In the genomic region with DNA sequence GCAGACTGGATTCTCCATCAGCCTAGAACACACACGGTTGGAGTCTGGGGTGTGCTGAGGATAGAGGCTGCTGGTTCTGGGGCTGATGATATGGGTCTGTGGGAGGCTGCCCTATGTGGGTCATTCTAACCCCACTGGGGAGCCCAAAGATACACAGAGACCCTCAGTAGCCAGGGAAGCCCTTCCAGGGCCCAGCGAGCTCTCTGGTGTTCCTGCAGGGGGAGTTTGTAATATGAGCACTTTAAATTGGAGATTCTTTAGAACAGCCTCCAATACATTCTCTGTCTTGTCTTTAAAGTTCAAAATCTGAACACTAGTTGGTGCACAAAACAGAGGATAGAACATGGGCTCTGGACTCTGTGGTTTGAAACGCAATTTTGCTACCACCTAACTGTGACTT, we compare ENCODE assay signal across 1 cellular context.
TF ChIP-seq lines count a peak whose summit lies in the region.

No MANE protein-coding gene starts in this region.

TF ChIP-seq in K562, 482 proteins besides CTCF, POLR2A, EP300 and RAD21:
- no peak for TF ChIP-seq KLF16 (IDR thresholded peaks at IDR 0.05)
- TF ChIP-seq CBX1 (IDR thresholded peaks at IDR 0.05; ENCODE audit: low read depth): no peak
- no peak for TF ChIP-seq ZNF174 (CRISPR knock-in tag; IDR thresholded peaks at IDR 0.05)
- TF ChIP-seq, protein P1, sequence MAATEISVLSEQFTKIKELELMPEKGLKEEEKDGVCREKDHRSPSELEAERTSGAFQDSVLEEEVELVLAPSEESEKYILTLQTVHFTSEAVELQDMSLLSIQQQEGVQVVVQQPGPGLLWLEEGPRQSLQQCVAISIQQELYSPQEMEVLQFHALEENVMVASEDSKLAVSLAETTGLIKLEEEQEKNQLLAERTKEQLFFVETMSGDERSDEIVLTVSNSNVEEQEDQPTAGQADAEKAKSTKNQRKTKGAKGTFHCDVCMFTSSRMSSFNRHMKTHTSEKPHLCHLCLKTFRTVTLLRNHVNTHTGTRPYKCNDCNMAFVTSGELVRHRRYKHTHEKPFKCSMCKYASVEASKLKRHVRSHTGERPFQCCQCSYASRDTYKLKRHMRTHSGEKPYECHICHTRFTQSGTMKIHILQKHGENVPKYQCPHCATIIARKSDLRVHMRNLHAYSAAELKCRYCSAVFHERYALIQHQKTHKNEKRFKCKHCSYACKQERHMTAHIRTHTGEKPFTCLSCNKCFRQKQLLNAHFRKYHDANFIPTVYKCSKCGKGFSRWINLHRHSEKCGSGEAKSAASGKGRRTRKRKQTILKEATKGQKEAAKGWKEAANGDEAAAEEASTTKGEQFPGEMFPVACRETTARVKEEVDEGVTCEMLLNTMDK (IDR thresholded peaks at IDR 0.05; ENCODE audit: borderline replicate concordance, insufficient read depth, low read depth, low read length, poor library complexity, severe bottlenecking): peak; percentile 62
